Comparison of ENCODE assay signal across 8 cellular contexts in the genomic region with DNA sequence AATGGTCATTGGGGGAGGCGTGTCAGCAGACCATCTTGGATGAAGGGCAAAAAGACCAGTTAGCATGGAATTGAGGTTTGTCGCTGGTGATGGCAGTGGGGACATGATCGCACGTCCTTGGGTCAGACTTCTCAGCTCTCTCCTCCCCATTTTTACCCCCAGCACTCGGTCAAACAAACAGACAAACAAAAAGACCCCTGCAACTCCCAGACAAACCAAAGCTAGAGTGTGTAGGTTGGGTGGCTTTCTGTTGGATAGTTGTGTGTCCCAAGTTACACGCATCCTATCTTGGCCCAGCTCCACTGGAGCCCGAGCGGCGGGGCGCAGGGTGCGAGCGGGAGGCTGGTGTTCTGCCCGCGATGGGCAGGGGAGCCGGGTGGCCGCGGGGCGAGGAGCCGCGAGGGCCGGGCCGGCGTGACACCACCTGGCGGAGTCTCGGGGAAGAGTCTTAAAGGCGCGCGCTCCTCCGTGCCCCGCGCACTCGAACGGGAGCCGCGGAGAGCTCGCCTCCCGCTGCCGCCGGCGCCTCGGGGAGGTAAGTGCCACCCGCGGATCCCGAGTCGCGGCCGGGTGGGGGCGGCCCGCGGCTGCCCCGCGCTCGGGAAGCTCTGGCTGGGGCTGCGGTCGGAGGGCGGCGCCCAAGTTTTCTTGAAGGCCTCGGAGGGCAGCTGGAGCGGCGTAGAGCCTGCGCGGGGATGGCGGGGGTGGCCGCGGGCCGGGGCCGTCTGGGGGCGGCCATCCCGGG. TPM values are rescaled to one million over a fixed set of nuclear protein-coding genes. Genes with fewer than 3 reads are reported as not detected.
DNase-seq lines count a peak whose midpoint lies in the region; ATAC-seq lines count a peak whose summit lies in the region.

No MANE protein-coding gene starts in this region.

- POLR2A ChIA-PET in activated CD4-positive, alpha-beta T cell treated with anti-CD3 and anti-CD28 coated beads for 36 hours (lab: Charles Lee) = no interaction called here

- no peaks in the 10 kb centered on the region for H3K36me3 Mint-ChIP-seq in activated CD4-positive, alpha-beta T cell treated with anti-CD3 and anti-CD28 coated beads for 36 hours (ENCODE audit: low read depth)
- H3K36me3 Mint-ChIP-seq in activated T-helper 17 cell treated with anti-CD3 and anti-CD28 coated beads, Interleukin-2, amount 50 U/mL, for 72 hours (ENCODE audit: low read depth) = no peaks in the 10 kb centered on the region

- DNase-seq in activated CD4-positive, alpha-beta T cell treated with anti-CD3 and anti-CD28 coated beads for 36 hours = peak; percentile 61
- no peak for DNase-seq in activated CD4-positive, alpha-beta T cell treated with anti-CD3 and anti-CD28 coated beads for 1 hour
- peak; percentile 39 to 58 for DNase-seq in stimulated activated CD4-positive, alpha-beta T cell treated with anti-CD3 and anti-CD28 coated beads, Interleukin-2, amount 100 ng/mL, for 24 hours
- DNase-seq in HCEC 1CT (no peak), mesenteric fat pad (ENCODE audit: low spot score) (no peak), HT-29 (ENCODE audit: low spot score) (no peak)

- H3K4me1 Mint-ChIP-seq in activated CD4-positive, alpha-beta T cell treated with anti-CD3 and anti-CD28 coated beads for 36 hours = peaks cover 7% of the 10 kb centered on the region
- H3K4me1 Mint-ChIP-seq in activated T-helper 17 cell treated with anti-CD3 and anti-CD28 coated beads, Interleukin-2, amount 50 U/mL, for 72 hours = no peaks in the 10 kb centered on the region

- intact Hi-C loops in activated CD4-positive, alpha-beta T cell treated with anti-CD3 and anti-CD28 coated beads for 36 hours (cut with DNase I, micrococcal nuclease) = loop anchor here in 1 of 2 experiments (1.0 kb wide), 1 partner anchor 20 kb away; no protein-coding TSS in a partner anchor

- H3K4me3 Mint-ChIP-seq in activated CD4-positive, alpha-beta T cell treated with anti-CD3 and anti-CD28 coated beads for 36 hours = peak overlapping the region; percentile 44
- peak overlapping the region; percentile 20 for H3K4me3 Mint-ChIP-seq in activated T-helper 17 cell treated with anti-CD3 and anti-CD28 coated beads, Interleukin-2, amount 50 U/mL, for 72 hours

- H3K9ac ChIP-seq in iPS-15b (ENCODE audit: low read depth, low read length) = no peak overlapping the region

- H3K27me3 ChIP-seq in iPS-15b (ENCODE audit: control insufficient read depth, insufficient read depth, low read length) = peaks cover 67% of the 10 kb centered on the region

- CTCF ChIA-PET in activated CD4-positive, alpha-beta T cell treated with anti-CD3 and anti-CD28 coated beads for 36 hours (lab: Charles Lee) = interaction anchor here (0.6 to 1.2 kb wide), 13 partner anchors 8 to 558 kb away, joined by 3 to 7 read pairs (median 3); partner anchors contain the start of gene NTN1

- H3K9me3 ChIP-seq in iPS-15b (ENCODE audit: control insufficient read depth, insufficient read depth, low read length) = no peaks in the 10 kb centered on the region

- H3K9me3 Mint-ChIP-seq in activated CD4-positive, alpha-beta T cell treated with anti-CD3 and anti-CD28 coated beads for 36 hours (ENCODE audit: low read depth) = no peaks in the 10 kb centered on the region
- no peaks in the 10 kb centered on the region for H3K9me3 Mint-ChIP-seq in activated T-helper 17 cell treated with anti-CD3 and anti-CD28 coated beads, Interleukin-2, amount 50 U/mL, for 72 hours

- no peak overlapping the region for H3K27ac Mint-ChIP-seq in activated CD4-positive, alpha-beta T cell treated with anti-CD3 and anti-CD28 coated beads for 36 hours
- H3K27ac Mint-ChIP-seq in activated T-helper 17 cell treated with anti-CD3 and anti-CD28 coated beads, Interleukin-2, amount 50 U/mL, for 72 hours = no peak overlapping the region

- peak overlapping the region; percentile 43 for H3K4me3 ChIP-seq in iPS-15b (ENCODE audit: low read depth, low read length)

- peaks cover 50% of the 10 kb centered on the region for H3K27me3 Mint-ChIP-seq in activated CD4-positive, alpha-beta T cell treated with anti-CD3 and anti-CD28 coated beads for 36 hours
- peaks cover 52% of the 10 kb centered on the region for H3K27me3 Mint-ChIP-seq in activated T-helper 17 cell treated with anti-CD3 and anti-CD28 coated beads, Interleukin-2, amount 50 U/mL, for 72 hours

- no peaks in the 10 kb centered on the region for H3K36me3 ChIP-seq in iPS-15b (ENCODE audit: control insufficient read depth, insufficient read depth, low read length)

- peak; percentile 72 for ATAC-seq in activated CD4-positive, alpha-beta T cell treated with anti-CD3 and anti-CD28 coated beads for 36 hours
- ATAC-seq in activated T-helper 17 cell treated with anti-CD3 and anti-CD28 coated beads, Interleukin-2, amount 50 U/mL, for 72 hours (replicated peaks) = peak; percentile 49

- H3K4me1 ChIP-seq in iPS-15b (ENCODE audit: control insufficient read depth, insufficient read depth, low read length) = peaks cover 10% of the 10 kb centered on the region

RNA-seq across cellular contexts. Expression of gene NTN1, which starts 18.5 kb away (rescaled TPM):
- total RNA-seq in activated CD4-positive, alpha-beta T cell treated with anti-CD3 and anti-CD28 coated beads for 36 hours = under 1 TPM; 0.60 to 0.71 TPM
- total RNA-seq in activated T-helper 17 cell treated with anti-CD3 and anti-CD28 coated beads, Interleukin-2, amount 50 U/mL, for 72 hours = under 1 TPM; 0.63 to 0.87 TPM
- 3.1 TPM for total RNA-seq in mesenteric fat pad
- total RNA-seq in HT-29 (2014; rRNA removed; shearing (Covaris generic)) = 0.03 and 0.10 TPM in 2 replicates

RNA-seq across cellular contexts. Expression of gene PIK3R5, which starts 37.3 kb away (rescaled TPM):
- 10 to 100 TPM; 20.4 to 29.2 TPM for total RNA-seq in activated CD4-positive, alpha-beta T cell treated with anti-CD3 and anti-CD28 coated beads for 36 hours
- total RNA-seq in activated T-helper 17 cell treated with anti-CD3 and anti-CD28 coated beads, Interleukin-2, amount 50 U/mL, for 72 hours = 10 to 100 TPM; 47.2 to 78.6 TPM
- total RNA-seq in mesenteric fat pad = 34.5 TPM
- total RNA-seq in HT-29 (2014; rRNA removed; shearing (Covaris generic)) = not detected in 2 replicates

Comparison
In these comparisons a context has a peak if more than half of its experiments do, and no peak if none do; other contexts are left out.
1. DNase-seq: peak in activated CD4-positive, alpha-beta T cell treated with anti-CD3 and anti-CD28 coated beads for 36 hours (single experiment) and stimulated activated CD4-positive, alpha-beta T cell treated with anti-CD3 and anti-CD28 coated beads, Interleukin-2, amount 100 ng/mL, for 24 hours (2 of 2); none in activated CD4-positive, alpha-beta T cell treated with anti-CD3 and anti-CD28 coated beads for 1 hour (single experiment), HCEC 1CT (single experiment), mesenteric fat pad (single experiment) and HT-29 (single experiment).
2. RNA of gene PIK3R5, which starts 37.3 kb away (total RNA-seq): 47.2 to 78.6 TPM in activated T-helper 17 cell treated with anti-CD3 and anti-CD28 coated beads, Interleukin-2, amount 50 U/mL, for 72 hours, 34.5 TPM in mesenteric fat pad (single experiment) and 20.4 to 29.2 TPM in activated CD4-positive, alpha-beta T cell treated with anti-CD3 and anti-CD28 coated beads for 36 hours; not detected in HT-29; every median in the first group is over 10 times any median in the second.